ENCODE assay signal across 26 cellular contexts in the genomic region with DNA sequence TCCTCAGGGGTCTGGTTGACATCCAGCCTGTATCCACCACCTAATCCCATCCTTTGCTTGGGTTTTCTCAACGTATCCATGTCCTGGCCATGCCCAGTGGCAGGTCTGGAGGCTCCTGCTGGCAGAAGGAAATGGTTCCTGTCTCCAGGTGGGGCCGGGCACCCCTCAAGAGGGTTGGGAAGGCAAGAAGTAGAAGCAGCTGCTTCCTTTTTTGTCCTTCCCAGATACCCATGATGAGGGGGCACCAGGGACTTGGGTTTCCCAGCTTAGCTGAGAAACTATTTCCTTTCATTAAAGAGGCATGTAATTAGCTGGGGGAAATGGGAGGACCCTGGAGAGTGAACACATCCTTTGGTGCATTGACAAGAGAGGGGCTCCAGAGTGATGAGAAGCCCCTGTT. TPM values are rescaled to one million over a fixed set of nuclear protein-coding genes. Genes with fewer than 3 reads are reported as not detected.
A peak's percentile ranks its signal among the peaks of the same experiment; 100 is the strongest.
DNase-seq lines count a peak whose midpoint lies in the region; ATAC-seq lines count a peak whose summit lies in the region.
"Had no signal": no experiment of that assay in that cellular context is flagged by ENCODE, and none has a peak within 500 bp of the region (broad histone marks: within the 10 kb centered on the region; RNA-seq: fewer than 3 reads in every experiment).

No MANE protein-coding gene starts in this region.

- no peaks in the 10 kb centered on the region for H3K27me3 ChIP-seq in SJCRH30
- H3K27me3 ChIP-seq: ovary, transverse colon had no signal

- H3K4me1 Mint-ChIP-seq in stimulated activated naive CD8-positive, alpha-beta T cell treated with anti-CD3 and anti-CD28 coated beads, Interleukin-15, amount 100 ng/mL, for 72 hours = peaks cover 19% of the 10 kb centered on the region
- H3K4me1 Mint-ChIP-seq: immature natural killer cell had no signal

- H3K9me3 ChIP-seq in SJCRH30 (replicated peaks) = no peaks in the 10 kb centered on the region
- H3K9me3 ChIP-seq: heart right ventricle, ovary, transverse colon had no signal

- H3K27me3 Mint-ChIP-seq in stimulated activated naive CD8-positive, alpha-beta T cell treated with anti-CD3 and anti-CD28 coated beads, Interleukin-15, amount 100 ng/mL, for 72 hours = peaks cover 10% of the 10 kb centered on the region

- H3K9me3 Mint-ChIP-seq in stimulated activated naive CD8-positive, alpha-beta T cell treated with anti-CD3 and anti-CD28 coated beads, Interleukin-15, amount 100 ng/mL, for 72 hours = no peaks in the 10 kb centered on the region
- H3K9me3 Mint-ChIP-seq: activated CD4-positive, alpha-beta T cell treated with anti-CD3 and anti-CD28 coated beads, Interleukin-2, amount 10 ng/mL, durations not matched to agents 24 days and 14 days; activated T-cell treated with anti-CD3 and anti-CD28 coated beads, Interleukin-2, amount 50 U/mL, for 4 hours; CD8-positive, alpha-beta memory T cell; immature natural killer cell; naive thymus-derived CD8-positive, alpha-beta T cell had no signal

- H3K4me3 Mint-ChIP-seq in stimulated activated naive CD8-positive, alpha-beta T cell treated with anti-CD3 and anti-CD28 coated beads, Interleukin-15, amount 100 ng/mL, for 72 hours = no peak overlapping the region
- H3K4me3 Mint-ChIP-seq: activated CD4-positive, alpha-beta T cell treated with anti-CD3 and anti-CD28 coated beads, Interleukin-2, amount 10 ng/mL, durations not matched to agents 24 days and 14 days; activated T-cell treated with anti-CD3 and anti-CD28 coated beads, Interleukin-2, amount 50 U/mL, for 4 hours; CD8-positive, alpha-beta memory T cell; immature natural killer cell had no signal

- peaks cover 10% of the 10 kb centered on the region for H3K4me1 ChIP-seq in SJCRH30

- no peak for DNase-seq in stimulated activated naive CD8-positive, alpha-beta T cell treated with anti-CD3 and anti-CD28 coated beads, Interleukin-15, amount 100 ng/mL, for 72 hours
- no peak for DNase-seq in stimulated activated naive CD8-positive, alpha-beta T cell treated with anti-CD3 and anti-CD28 coated beads, Interleukin-15, Interleukin-2, amounts not matched to agents 100 U/mL and 50 U/mL, for 24 hours
- DNase-seq in caudate nucleus (lab: John Stamatoyannopoulos, UW) (no peak), left lobe of liver (ENCODE audit: low spot score) (peak; percentile 33), substantia nigra (lab: John Stamatoyannopoulos, UW) (no peak), SJCRH30 (no peak), globus pallidus (ENCODE audit: low spot score) (no peak)
- DNase-seq: activated CD4-positive, alpha-beta T cell treated with anti-CD3 and anti-CD28 coated beads, Interleukin-2, amount 10 ng/mL, durations not matched to agents 24 days and 14 days; activated gamma-delta T cell treated with Interleukin-2 at 50 U/mL for 16 hours; activated T-cell treated with anti-CD3 and anti-CD28 coated beads, Interleukin-2, amount 50 U/mL, for 4 hours; CD8-positive, alpha-beta memory T cell; DMS153; immature natural killer cell; midbrain; naive thymus-derived CD8-positive, alpha-beta T cell; NCI-H1417 treated with DMSO at 0.1 percent for 48 hours; NCI-H2081 treated with DMSO at 0.1 percent for 48 hours; RPMI8226; stimulated activated CD4-positive, alpha-beta T cell treated with anti-CD3 and anti-CD28 coated beads, Interleukin-1b, Interleukin-23, amount 100 ng/mL, for 48 hours; stimulated activated CD8-positive, alpha-beta memory T cell treated with anti-CD3 and anti-CD28 coated beads, Interleukin-4, amount 100 ng/mL, for 48 hours; T-helper 2 cell; transverse colon had no signal

- no peaks in the 10 kb centered on the region for H3K36me3 ChIP-seq in SJCRH30
- H3K36me3 ChIP-seq: ovary, transverse colon had no signal

- peak overlapping the region in 1 of 2 donors; percentile 90 for H3K27ac Mint-ChIP-seq in stimulated activated naive CD8-positive, alpha-beta T cell treated with anti-CD3 and anti-CD28 coated beads, Interleukin-15, amount 100 ng/mL, for 72 hours
- H3K27ac Mint-ChIP-seq: activated CD4-positive, alpha-beta T cell treated with anti-CD3 and anti-CD28 coated beads, Interleukin-2, amount 10 ng/mL, durations not matched to agents 24 days and 14 days; immature natural killer cell had no signal

- H3K4me3 ChIP-seq in SJCRH30 = no peak overlapping the region
- H3K4me3 ChIP-seq: heart right ventricle, ovary, smooth muscle cell, transverse colon had no signal

- peak overlapping the region; percentile 36 for H3K27ac ChIP-seq in caudate nucleus (ENCODE audit: low read depth, low read length)
- H3K27ac ChIP-seq in substantia nigra (ENCODE audit: low read depth, low read length, poor library complexity, severe bottlenecking) = peak overlapping the region; percentile 0
- H3K27ac ChIP-seq in SJCRH30 = no peak overlapping the region
- H3K27ac ChIP-seq: ovary, transverse colon had no signal

- ATAC-seq in stimulated activated naive CD8-positive, alpha-beta T cell treated with anti-CD3 and anti-CD28 coated beads, Interleukin-15, amount 100 ng/mL, for 72 hours = peak; percentile 19
- no peak for ATAC-seq in stimulated activated naive CD8-positive, alpha-beta T cell treated with anti-CD3 and anti-CD28 coated beads, Interleukin-15, Interleukin-2, amounts not matched to agents 100 U/mL and 50 U/mL, for 24 hours
- ATAC-seq in left lobe of liver (no peak), HG03571 (IDR thresholded peaks at IDR 0.05; ENCODE audit: unreplicated experiment) (no peak)
- ATAC-seq: activated T-cell treated with anti-CD3 and anti-CD28 coated beads, Interleukin-2, amount 50 U/mL, for 4 hours; naive thymus-derived CD8-positive, alpha-beta T cell had no signal

RNA-seq across cellular contexts. Expression of a gene that starts 21.1 kb away (rescaled TPM):
- total RNA-seq in left lobe of liver = 21.2 TPM
- total RNA-seq in SJCRH30 (2014; rRNA removed; shearing (Covaris generic)) = 11.7 and 11.8 TPM in 2 replicates

RNA-seq across cellular contexts. Expression of a gene that starts 48.6 kb away (rescaled TPM):
- 72.3 TPM for total RNA-seq in left lobe of liver
- 363 and 379 TPM in 2 replicates for total RNA-seq in SJCRH30 (2014; rRNA removed; shearing (Covaris generic))
